In genomic region chr1:220962031-220962751, GRCh38 we compare ENCODE assay signal across 10 cellular contexts.
A peak's percentile ranks its signal among the peaks of the same experiment; 100 is the strongest.
DNase-seq lines count a peak whose midpoint lies in the region; ATAC-seq and TF ChIP-seq lines count a peak whose summit lies in the region.
"Had no signal": no experiment of that assay in that cellular context is flagged by ENCODE, and none has a peak within 500 bp of the region (broad histone marks: within the 10 kb centered on the region; RNA-seq: fewer than 3 reads in every experiment).

No MANE protein-coding gene starts in this region.

- no peaks in the 10 kb centered on the region for H3K27me3 ChIP-seq in GM23248 (replicated peaks; ENCODE audit: insufficient read depth)
- H3K27me3 ChIP-seq in fibroblast of lung (ENCODE audit: control insufficient read depth, insufficient read depth, low read length) = no peaks in the 10 kb centered on the region
- no peaks in the 10 kb centered on the region for H3K27me3 ChIP-seq in smooth muscle cell (ENCODE audit: low read depth)
- no peaks in the 10 kb centered on the region for H3K27me3 ChIP-seq in thyroid gland
- H3K27me3 ChIP-seq: spleen had no signal

- DNase-seq in GM23248 (peak; percentile 96), RKO (ENCODE audit: low spot score) (peak; percentile 57), fibroblast of lung (ENCODE audit: low read depth in 2 of 2) (peak; percentile 94 to 98), smooth muscle cell (lab: John Stamatoyannopoulos, UW; ENCODE audit: unreplicated experiment) (no peak), thyroid gland (no peak), UCSD-AML1 (lab: John Stamatoyannopoulos, UW; ENCODE audit: unreplicated experiment) (no peak)
- DNase-seq: activated naive CD8-positive, alpha-beta T cell treated with anti-CD3 and anti-CD28 coated beads, Interleukin-2, amount 10 ng/mL, durations not matched to agents 7 days and 5 days; spleen had no signal

- WGBS in GM23248 (ENCODE audit: low coverage in 1 of 2, low lambda C conversion rate in 2 of 2, missing lambda C conversion rate in 2 of 2), 2 experiments = 0% methylated on average over 1 of the region's 1 CpG
- WGBS in smooth muscle cell (ENCODE audit: low lambda C conversion rate) = 21% methylated on average over 1 of the region's 1 CpG
- 79 to 85% methylated on average over 1 of the region's 1 CpG for WGBS in thyroid gland, 2 donors

- intact Hi-C loops in thyroid gland (cut with DNase I) = no loop called here

- H3K4me3 ChIP-seq in GM23248 (no peak overlapping the region), fibroblast of lung (replicated peaks in 1 of 4; ENCODE audit: control extremely low read depth in 1 of 4, insufficient read depth in 1 of 4, low read depth in 3 of 4, low read length in 4 of 4) (no peak overlapping the region), smooth muscle cell (no peak overlapping the region), thyroid gland (replicated peaks in 1 of 3) (no peak overlapping the region)
- H3K4me3 ChIP-seq: spleen had no signal

- peaks cover 33% of the 10 kb centered on the region for H3F3A ChIP-seq in GM23248 (ENCODE audit: insufficient read depth)
- peaks cover 12% of the 10 kb centered on the region for H3F3A ChIP-seq in smooth muscle cell (ENCODE audit: low read depth)

- H3K9me3 ChIP-seq in GM23248 (ENCODE audit: low read depth) (no peaks in the 10 kb centered on the region), fibroblast of lung (ENCODE audit: control insufficient read depth, insufficient read depth, low read depth, low read length) (no peaks in the 10 kb centered on the region), smooth muscle cell (replicated peaks; ENCODE audit: low read depth) (no peaks in the 10 kb centered on the region), thyroid gland (no peaks in the 10 kb centered on the region)

- H3K4me2 ChIP-seq in GM23248 (ENCODE audit: unreplicated experiment) (peak overlapping the region; percentile 17), fibroblast of lung (ENCODE audit: extremely low read depth, insufficient read depth, low read length) (peak overlapping the region; percentile 40), smooth muscle cell (peak overlapping the region; percentile 23)

- H3K27ac ChIP-seq in GM23248 (peak overlapping the region; percentile 88), fibroblast of lung (ENCODE audit: insufficient read depth, low read length) (peak overlapping the region; percentile 75), smooth muscle cell (ENCODE audit: low read depth) (peak overlapping the region; percentile 90), thyroid gland (no peak overlapping the region)
- H3K27ac ChIP-seq: spleen had no signal

- H3K79me2 ChIP-seq in GM23248 (ENCODE audit: insufficient read depth) = no peaks in the 10 kb centered on the region
- H3K79me2 ChIP-seq in fibroblast of lung (ENCODE audit: control insufficient read depth, insufficient read depth, low read length) = no peaks in the 10 kb centered on the region
- H3K79me2 ChIP-seq in smooth muscle cell (ENCODE audit: low read depth) = no peaks in the 10 kb centered on the region

- H3K4me1 ChIP-seq in GM23248 (ENCODE audit: insufficient read depth) (peaks cover 48% of the 10 kb centered on the region), fibroblast of lung (ENCODE audit: control insufficient read depth, extremely low read depth, insufficient read depth, low read length) (peaks cover 17% of the 10 kb centered on the region), smooth muscle cell (ENCODE audit: low read depth) (peaks cover 6% of the 10 kb centered on the region), thyroid gland (no peaks in the 10 kb centered on the region)
- H3K4me1 ChIP-seq: spleen had no signal

- ATAC-seq in GM19351 (IDR thresholded peaks at IDR 0.05; ENCODE audit: unreplicated experiment) (no peak), HG02571 (IDR thresholded peaks at IDR 0.05; ENCODE audit: unreplicated experiment) (no peak)

- in situ Hi-C loops in GM23248 (cut with MboI) = no loop called here

- no peak for TF ChIP-seq POLR2A in thyroid gland (IDR thresholded peaks at IDR 0.05)

- H3K9ac ChIP-seq in GM23248 (peak overlapping the region; percentile 61), fibroblast of lung (ENCODE audit: insufficient read depth, low read length) (no peak overlapping the region), smooth muscle cell (ENCODE audit: low read depth) (peak overlapping the region; percentile 41)

- H3K36me3 ChIP-seq in GM23248 (ENCODE audit: low read depth) (no peaks in the 10 kb centered on the region), fibroblast of lung (ENCODE audit: control insufficient read depth, insufficient read depth, low read length) (no peaks in the 10 kb centered on the region), smooth muscle cell (ENCODE audit: low read depth) (no peaks in the 10 kb centered on the region), thyroid gland (no peaks in the 10 kb centered on the region)
- H3K36me3 ChIP-seq: spleen had no signal

- H2AFZ ChIP-seq in GM23248 = no peak overlapping the region
- H2AFZ ChIP-seq in fibroblast of lung (ENCODE audit: low read length) = no peak overlapping the region
- H2AFZ ChIP-seq in smooth muscle cell (ENCODE audit: low read depth) = no peak overlapping the region

- TF ChIP-seq CTCF in fibroblast of lung (conservative IDR thresholded peaks at IDR 0.05 in 1 of 2, IDR thresholded peaks at IDR 0.05 in 1 of 2; ENCODE audit: low read depth in 1 of 2, low read length in 2 of 2) (no peak), smooth muscle cell (IDR thresholded peaks at IDR 0.05; ENCODE audit: borderline replicate concordance, insufficient read depth, poor library complexity, severe bottlenecking) (no peak), thyroid gland (IDR thresholded peaks at IDR 0.05) (no peak)

- H4K20me1 ChIP-seq in GM23248 (ENCODE audit: insufficient read depth) (no peaks in the 10 kb centered on the region), fibroblast of lung (ENCODE audit: control insufficient read depth, extremely low read depth, insufficient read depth, low read length) (no peaks in the 10 kb centered on the region), smooth muscle cell (ENCODE audit: low read depth) (no peaks in the 10 kb centered on the region)

- H3K9me2 ChIP-seq in GM23248 (ENCODE audit: insufficient read depth) = no peaks in the 10 kb centered on the region

Comparison
In these comparisons a context has a peak if more than half of its experiments do, and no peak if none do; other contexts are left out.
1. DNase-seq: peak in GM23248 (single experiment), RKO (single experiment) and fibroblast of lung (2 of 2); none in smooth muscle cell (single experiment), thyroid gland (0 of 2) and UCSD-AML1 (single experiment).
2. H3K27ac ChIP-seq: peak in GM23248 (single experiment), fibroblast of lung (single experiment) and smooth muscle cell (single experiment); none in thyroid gland (0 of 3).
3. Peak in every context shown above with its lines, with median percentiles within 50 percentile points of each other: H3K4me2 ChIP-seq.